ENCODE assay signal across 19 cellular contexts in genomic region chr6:151024597-151024996, GRCh38.
DNase-seq lines count a peak whose midpoint lies in the region; ATAC-seq, FAIRE-seq and TF ChIP-seq lines count a peak whose summit lies in the region.
"Had no signal": no experiment of that assay in that cellular context is flagged by ENCODE, and none has a peak within 500 bp of the region (broad histone marks: within the 10 kb centered on the region; RNA-seq: fewer than 3 reads in every experiment).

No MANE protein-coding gene starts in this region.

- H3K4me1 ChIP-seq in lower lobe of right lung (peaks cover 18% of the 10 kb centered on the region), thoracic aorta (ENCODE audit: control insufficient read depth in 1 of 2, low read depth in 2 of 2) (peaks cover 3 to 32% of the 10 kb centered on the region in 2 donors), esophagus squamous epithelium (peaks cover 0 to 21% (median 0%) of the 10 kb centered on the region in 3 donors), smooth muscle cell (ENCODE audit: low read depth) (peaks cover 5% of the 10 kb centered on the region)

- no peak overlapping the region for H3K4me2 ChIP-seq in smooth muscle cell
- H3K4me2 ChIP-seq: BLaER1 treated with 17β-estradiol and CSF1 and Interleukin-3, amounts not matched to agents 10 nM and 100 nM; GM23338 had no signal

- ATAC-seq in lower lobe of right lung (peak; percentile 65 to 79), thoracic aorta (ENCODE audit: insufficient number of reproducible peaks, low FRiP score, low read depth) (peak; percentile 82)
- ATAC-seq: GM23338, HCT116 had no signal

- H3K79me2 ChIP-seq in smooth muscle cell (ENCODE audit: low read depth): no peaks in the 10 kb centered on the region

- H2AFZ ChIP-seq in smooth muscle cell (ENCODE audit: low read depth): no peak overlapping the region
- H2AFZ ChIP-seq: GM23338 had no signal

- no peak for FAIRE-seq in bronchial epithelial cell (lab: Jason Lieb, UNC)
- FAIRE-seq: D721Med had no signal

- no peaks in the 10 kb centered on the region for H4K20me1 ChIP-seq in smooth muscle cell (ENCODE audit: low read depth)

- H3K36me3 ChIP-seq in bronchial epithelial cell (ENCODE audit: control insufficient read depth, insufficient read depth, low read length) (peaks cover 3% of the 10 kb centered on the region), lower lobe of right lung (no peaks in the 10 kb centered on the region), thoracic aorta (no peaks in the 10 kb centered on the region), esophagus squamous epithelium (no peaks in the 10 kb centered on the region), smooth muscle cell (ENCODE audit: low read depth) (no peaks in the 10 kb centered on the region)

- H3K27ac ChIP-seq in lower lobe of right lung (no peak overlapping the region), thoracic aorta (peak overlapping the region; percentile 70), esophagus squamous epithelium (no peak overlapping the region), smooth muscle cell (ENCODE audit: low read depth) (no peak overlapping the region)
- H3K27ac ChIP-seq: BLaER1 treated with 17β-estradiol and CSF1 and Interleukin-3, amounts not matched to agents 10 nM and 100 nM; HL-60 had no signal

- intact Hi-C loops in lower lobe of right lung (cut with DNase I): no loop called here
- intact Hi-C loops in esophagus squamous epithelium (cut with DNase I): no loop called here

- no peak overlapping the region for H3K9ac ChIP-seq in smooth muscle cell (ENCODE audit: low read depth)
- H3K9ac ChIP-seq: BLaER1 treated with 17β-estradiol and CSF1 and Interleukin-3, amounts not matched to agents 10 nM and 100 nM had no signal

- no peak for TF ChIP-seq CTCF in LNCaP clone FGC (IDR thresholded peaks at IDR 0.05; ENCODE audit: control insufficient read depth, extremely low read depth, insufficient read depth)
- no peak for TF ChIP-seq CTCF in bronchial epithelial cell (IDR thresholded peaks at IDR 0.05; ENCODE audit: insufficient read depth, low read length, severe bottlenecking)
- TF ChIP-seq CTCF in lower lobe of right lung (IDR thresholded peaks at IDR 0.05): no peak
- TF ChIP-seq CTCF in thoracic aorta (IDR thresholded peaks at IDR 0.05): no peak
- TF ChIP-seq CTCF in esophagus squamous epithelium (IDR thresholded peaks at IDR 0.05): no peak
- no peak for TF ChIP-seq CTCF in smooth muscle cell (IDR thresholded peaks at IDR 0.05; ENCODE audit: borderline replicate concordance, insufficient read depth, poor library complexity, severe bottlenecking)

- no peaks in the 10 kb centered on the region for H3K27me3 ChIP-seq in bronchial epithelial cell (ENCODE audit: control insufficient read depth, insufficient read depth, low read length)
- H3K27me3 ChIP-seq in lower lobe of right lung (ENCODE audit: low read depth): no peaks in the 10 kb centered on the region
- H3K27me3 ChIP-seq in thoracic aorta (replicated peaks; ENCODE audit: insufficient read depth): no peaks in the 10 kb centered on the region
- H3K27me3 ChIP-seq in esophagus squamous epithelium: no peaks in the 10 kb centered on the region
- no peaks in the 10 kb centered on the region for H3K27me3 ChIP-seq in smooth muscle cell (ENCODE audit: low read depth)
- H3K27me3 ChIP-seq: BLaER1 treated with 17β-estradiol and CSF1 and Interleukin-3, amounts not matched to agents 10 nM and 100 nM; MG63 had no signal

- TF ChIP-seq POLR2A in esophagus squamous epithelium (IDR thresholded peaks at IDR 0.05): no peak

- no peaks in the 10 kb centered on the region for H3F3A ChIP-seq in smooth muscle cell (ENCODE audit: low read depth)

- H3K9me3 ChIP-seq in lower lobe of right lung (no peaks in the 10 kb centered on the region), thoracic aorta (no peaks in the 10 kb centered on the region), esophagus squamous epithelium (no peaks in the 10 kb centered on the region), smooth muscle cell (replicated peaks; ENCODE audit: low read depth) (no peaks in the 10 kb centered on the region)
- H3K9me3 ChIP-seq: MG63 had no signal

- peak; percentile 84 for DNase-seq in LNCaP clone FGC (ENCODE audit: low read depth)
- DNase-seq in bronchial epithelial cell (ENCODE audit: low read depth): peak; percentile 32
- DNase-seq in lower lobe of right lung: no peak
- peak; percentile 50 for DNase-seq in thoracic aorta (ENCODE audit: low spot score)
- no peak for DNase-seq in esophagus squamous epithelium (lab: John Stamatoyannopoulos, UW)
- DNase-seq in smooth muscle cell (lab: John Stamatoyannopoulos, UW; ENCODE audit: unreplicated experiment): no peak
- no peak for DNase-seq in activated CD4-positive, alpha-beta T cell treated with anti-CD3 and anti-CD28 coated beads, Interleukin-2, amount 50 U/mL, for 4 hours
- no peak for DNase-seq in HPDE6-E6E7 (ENCODE audit: extremely low spot score)
- DNase-seq: Karpas-422, MG63, NCI-H1092, NCI-H1436 treated with DMSO at 0.1 percent for 48 hours, NCI-H2029, NCI-H526 had no signal

- H3K4me3 ChIP-seq in LNCaP clone FGC (ENCODE audit: low read depth, low read length) (no peak overlapping the region), bronchial epithelial cell (ENCODE audit: low read depth, low read length) (no peak overlapping the region), lower lobe of right lung (no peak overlapping the region), thoracic aorta (peak overlapping the region; percentile 21), esophagus squamous epithelium (no peak overlapping the region), smooth muscle cell (no peak overlapping the region)
- H3K4me3 ChIP-seq: BLaER1 treated with 17β-estradiol and CSF1 and Interleukin-3, amounts not matched to agents 10 nM and 100 nM; GM23338; MG63 had no signal

- WGBS in esophagus squamous epithelium, 2 donors: 77 to 91% methylated on average over 7 of the region's 7 CpGs
- WGBS in smooth muscle cell (ENCODE audit: low lambda C conversion rate): 98% methylated on average over 7 of the region's 7 CpGs

Comparison
In these comparisons a context has a peak if more than half of its experiments do, and no peak if none do; other contexts are left out.
1. DNase-seq: peak in LNCaP clone FGC (single experiment), bronchial epithelial cell (single experiment) and thoracic aorta (single experiment); none in lower lobe of right lung (single experiment), esophagus squamous epithelium (single experiment), smooth muscle cell (single experiment), activated CD4-positive, alpha-beta T cell treated with anti-CD3 and anti-CD28 coated beads, Interleukin-2, amount 50 U/mL, for 4 hours (0 of 2) and HPDE6-E6E7 (single experiment).
2. H3K27ac ChIP-seq: peak in thoracic aorta (2 of 2); none in lower lobe of right lung (single experiment), esophagus squamous epithelium (0 of 4) and smooth muscle cell (single experiment).